In the genomic region with DNA sequence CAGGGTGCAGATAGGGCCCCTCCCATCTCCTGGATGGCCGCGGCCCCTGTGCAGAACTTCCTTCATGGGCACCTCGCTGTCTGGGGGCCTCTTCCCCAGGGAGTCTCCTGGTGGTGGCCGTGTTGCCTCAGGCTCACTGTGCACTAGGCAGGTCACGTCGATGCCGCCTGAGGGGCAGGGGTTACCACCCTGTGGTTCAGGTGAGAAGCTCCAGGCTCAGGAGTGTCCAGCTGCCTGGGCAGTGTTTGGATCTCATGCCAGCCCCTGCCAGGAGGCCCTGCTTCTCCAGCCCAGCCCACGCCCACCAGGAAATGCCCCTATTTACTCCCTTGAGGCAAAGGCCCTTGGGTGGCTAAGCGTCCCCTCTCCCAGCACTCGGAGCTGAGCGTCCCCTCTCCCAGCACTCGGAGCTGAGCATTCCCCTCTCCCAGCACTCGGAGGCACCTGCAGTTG, we compare ENCODE assay signal across 16 cellular contexts. TPM values are rescaled to one million over a fixed set of nuclear protein-coding genes. Genes with fewer than 3 reads are reported as not detected.
A peak's percentile ranks its signal among the peaks of the same experiment; 100 is the strongest.
DNase-seq lines count a peak whose midpoint lies in the region; ATAC-seq, FAIRE-seq and TF ChIP-seq lines count a peak whose summit lies in the region.
"Had no signal": no experiment of that assay in that cellular context is flagged by ENCODE, and none has a peak within 500 bp of the region (broad histone marks: within the 10 kb centered on the region; RNA-seq: fewer than 3 reads in every experiment).

No MANE protein-coding gene starts in this region.

- H3K27me3 Mint-ChIP-seq in activated T-cell treated with anti-CD3 and anti-CD28 coated beads, Interleukin-2, amount 50 U/mL, for 24 hours = no peaks in the 10 kb centered on the region
- H3K27me3 Mint-ChIP-seq in T-cell = no peaks in the 10 kb centered on the region

- TF ChIP-seq POLR2A in spleen (IDR thresholded peaks at IDR 0.05) = no peak
- no peak for TF ChIP-seq POLR2A in gastrocnemius medialis (IDR thresholded peaks at IDR 0.05)

- H3K27me3 ChIP-seq in right cardiac atrium (ENCODE audit: control insufficient read depth, insufficient read depth) (no peaks in the 10 kb centered on the region), spleen (replicated peaks in 1 of 7) (no peaks in the 10 kb centered on the region), gastrocnemius medialis (peaks cover 3 to 13% (median 12%) of the 10 kb centered on the region in 3 donors)
- H3K27me3 ChIP-seq: colonic mucosa had no signal

- H3K4me3 ChIP-seq in right cardiac atrium (ENCODE audit: low read length) (no peak overlapping the region), spleen (peak overlapping the region in 7 of 8 donors; percentile 0 to 93 (median 80)), gastrocnemius medialis (no peak overlapping the region)
- H3K4me3 ChIP-seq: K562, PC-9 had no signal

- TF ChIP-seq CTCF in spleen (IDR thresholded peaks at IDR 0.05 in 8 of 11, conservative IDR thresholded peaks at IDR 0.05 in 3 of 11) (no peak), gastrocnemius medialis (IDR thresholded peaks at IDR 0.05 in 4 of 5, conservative IDR thresholded peaks at IDR 0.05 in 1 of 5) (no peak), D721Med (IDR thresholded peaks at IDR 0.05; ENCODE audit: insufficient read depth, missing control alignments) (no peak)

- intact Hi-C loops in right cardiac atrium (cut with DNase I) (no loop called here), spleen (cut with DNase I; ENCODE audit: low total_unique reads) (no loop called here), gastrocnemius medialis (cut with DNase I; ENCODE audit: low total_unique reads) (no loop called here)

- H3K4me3 Mint-ChIP-seq in activated T-cell treated with anti-CD3 and anti-CD28 coated beads, Interleukin-2, amount 50 U/mL, for 24 hours = peak overlapping the region; percentile 94
- H3K4me3 Mint-ChIP-seq in T-cell = peak overlapping the region; percentile 96 to 100 (median 96)

- H3K9me3 ChIP-seq in right cardiac atrium (ENCODE audit: control insufficient read depth, low read length) (no peaks in the 10 kb centered on the region), spleen (no peaks in the 10 kb centered on the region), gastrocnemius medialis (no peaks in the 10 kb centered on the region)
- H3K9me3 ChIP-seq: colonic mucosa, psoas muscle, tibial nerve had no signal

- in situ Hi-C loops in gastrocnemius medialis (cut with MboI; ENCODE audit: low sequenced_read_pairs in 4 of 4) = no loop called here

- POLR2A ChIA-PET in T-cell (lab: Charles Lee) = no interaction called here

- no peaks in the 10 kb centered on the region for H3K9me3 Mint-ChIP-seq in activated T-cell treated with anti-CD3 and anti-CD28 coated beads, Interleukin-2, amount 50 U/mL, for 24 hours
- H3K9me3 Mint-ChIP-seq in T-cell = no peaks in the 10 kb centered on the region

- no peak for ATAC-seq in T-cell (replicated peaks in 1 of 4)
- no peak for ATAC-seq in right cardiac atrium
- ATAC-seq in HG02763 (IDR thresholded peaks at IDR 0.05; ENCODE audit: unreplicated experiment) = no peak
- no peak for ATAC-seq in gastrocnemius medialis
- ATAC-seq: K562, left colon, psoas muscle had no signal

- no peak for FAIRE-seq in D721Med (lab: Jason Lieb, UNC)
- FAIRE-seq: K562 had no signal

- H3K4me1 Mint-ChIP-seq in activated T-cell treated with anti-CD3 and anti-CD28 coated beads, Interleukin-2, amount 50 U/mL, for 24 hours (ENCODE audit: low read depth) = peaks cover 74% of the 10 kb centered on the region
- H3K4me1 Mint-ChIP-seq in T-cell = peaks cover 72 to 88% (median 83%) of the 10 kb centered on the region in 3 donors

- no peak overlapping the region for H3K27ac ChIP-seq in right cardiac atrium (ENCODE audit: low read length)
- H3K27ac ChIP-seq in spleen = peak overlapping the region in 6 of 8 donors; percentile 85 to 97 (median 94)
- no peak overlapping the region for H3K27ac ChIP-seq in gastrocnemius medialis
- H3K27ac ChIP-seq: colonic mucosa, PC-9, psoas muscle, tibial nerve had no signal

- CTCF ChIA-PET in T-cell (lab: Charles Lee) = interaction anchor here in 1 of 2 donors (0.6 to 0.8 kb wide), 2 partner anchors 26 to 211 kb away, joined by 3 to 5 read pairs; no protein-coding TSS in a partner anchor

- no peak for DNase-seq in activated T-cell treated with anti-CD3 and anti-CD28 coated beads, Interleukin-2, amount 50 U/mL, for 24 hours
- no peak for DNase-seq in activated T-cell treated with anti-CD3 and anti-CD28 coated beads, Interleukin-2, amount 50 U/mL, for 48 hours
- DNase-seq in T-cell (no peak), right cardiac atrium (peak in 2 of 3 donors; percentile 22 to 28), spleen (peak; percentile 78), gastrocnemius medialis (no peak), D721Med (ENCODE audit: insufficient read length, low spot score) (no peak)
- DNase-seq: colonic mucosa, HCEC 1CT, left colon, NCI-H2171, PC-9 had no signal

- H3K4me1 ChIP-seq in right cardiac atrium (ENCODE audit: control insufficient read depth, insufficient read depth, low read length) (no peaks in the 10 kb centered on the region), spleen (peaks cover 43 to 98% (median 80%) of the 10 kb centered on the region in 6 donors), gastrocnemius medialis (no peaks in the 10 kb centered on the region)
- H3K4me1 ChIP-seq: colonic mucosa, psoas muscle had no signal

- peaks cover 0 to 25% (median 11%) of the 10 kb centered on the region in 6 donors for H3K36me3 ChIP-seq in spleen
- no peaks in the 10 kb centered on the region for H3K36me3 ChIP-seq in gastrocnemius medialis
- H3K36me3 ChIP-seq: colonic mucosa, tibial nerve had no signal

- WGBS in right cardiac atrium = 46% methylated on average over 13 of the region's 13 CpGs
- 46 to 69% (median 59%) methylated on average over 7 to 13 of the region's 13 CpGs for WGBS in spleen, 5 donors

- peaks cover 59% of the 10 kb centered on the region for H3K36me3 Mint-ChIP-seq in activated T-cell treated with anti-CD3 and anti-CD28 coated beads, Interleukin-2, amount 50 U/mL, for 24 hours (ENCODE audit: low read depth)
- H3K36me3 Mint-ChIP-seq in T-cell = peaks cover 9% of the 10 kb centered on the region

- H3K27ac Mint-ChIP-seq in activated T-cell treated with anti-CD3 and anti-CD28 coated beads, Interleukin-2, amount 50 U/mL, for 24 hours = peak overlapping the region; percentile 95
- H3K27ac Mint-ChIP-seq in T-cell = peak overlapping the region; percentile 93 to 94

RNA-seq across cellular contexts. Expression of gene ITGB2, which starts 2.1 kb away (rescaled TPM):
- total RNA-seq in T-cell = 100 to 1,000 TPM; 249 to 498 (median 304) TPM
- total RNA-seq in right cardiac atrium = 10 to 100 TPM; 19.1 to 46.5 (median 33.7) TPM
- polyA plus RNA-seq in right cardiac atrium = 11.9 TPM
- 100 to 1,000 TPM; 285 to 754 (median 415) TPM for total RNA-seq in spleen
- polyA plus RNA-seq in spleen = 100 to 1,000 TPM in 2 of 3 donors, 10 to 100 TPM in 1; 92.1 to 332 (median 250) TPM
- total RNA-seq in gastrocnemius medialis = 10 to 100 TPM; 10.9 to 41.7 (median 27.4) TPM

RNA-seq across cellular contexts. Expression of gene SLX9, which starts 21.2 kb away (rescaled TPM):
- total RNA-seq in T-cell (10 to 100 TPM; 16.7 to 32.2 (median 26.7) TPM), right cardiac atrium (10 to 100 TPM; 19.2 to 26.5 (median 24.1) TPM), spleen (10 to 100 TPM in 6 of 7 donors, 1 to 10 TPM in 1; 6.1 to 30.6 (median 26.4) TPM), gastrocnemius medialis (10 to 100 TPM; 23.7 to 37.6 (median 25.8) TPM)
- polyA plus RNA-seq in right cardiac atrium (25.1 TPM), spleen (10 to 100 TPM; 16.4 to 35.4 (median 28.5) TPM)

RNA-seq across cellular contexts. Expression of gene PTTG1IP, which starts 45.1 kb away (rescaled TPM):
- total RNA-seq in T-cell (10 to 100 TPM; 73.4 to 91.1 (median 90.2) TPM), right cardiac atrium (100 to 1,000 TPM; 192 to 206 (median 197) TPM), spleen (100 to 1,000 TPM; 121 to 189 (median 165) TPM), gastrocnemius medialis (100 to 1,000 TPM; 116 to 217 (median 127) TPM)
- polyA plus RNA-seq in right cardiac atrium (172 TPM), spleen (10 to 100 TPM; 57.6 to 69.3 (median 64.9) TPM)

Comparison
In these comparisons a context has a peak if more than half of its experiments do, and no peak if none do; other contexts are left out.
1. DNase-seq: peak in right cardiac atrium (2 of 3) and spleen (single experiment); none in activated T-cell treated with anti-CD3 and anti-CD28 coated beads, Interleukin-2, amount 50 U/mL, for 24 hours (single experiment), activated T-cell treated with anti-CD3 and anti-CD28 coated beads, Interleukin-2, amount 50 U/mL, for 48 hours (0 of 2), T-cell (0 of 34), gastrocnemius medialis (0 of 2) and D721Med (single experiment).
2. H3K27ac ChIP-seq: peak in spleen (6 of 8); none in right cardiac atrium (single experiment) and gastrocnemius medialis (0 of 4).
3. H3K4me3 ChIP-seq: peak in spleen (7 of 8); none in right cardiac atrium (single experiment) and gastrocnemius medialis (0 of 4).
4. RNA of gene ITGB2, which starts 2.1 kb away (total RNA-seq): 285 to 754 TPM in spleen and 249 to 498 TPM in T-cell; 19.1 to 46.5 TPM in right cardiac atrium and 10.9 to 41.7 TPM in gastrocnemius medialis; every median in the first group is over 4 times any median in the second.